24 cellular contexts compared by ENCODE assay signal in the genomic region with DNA sequence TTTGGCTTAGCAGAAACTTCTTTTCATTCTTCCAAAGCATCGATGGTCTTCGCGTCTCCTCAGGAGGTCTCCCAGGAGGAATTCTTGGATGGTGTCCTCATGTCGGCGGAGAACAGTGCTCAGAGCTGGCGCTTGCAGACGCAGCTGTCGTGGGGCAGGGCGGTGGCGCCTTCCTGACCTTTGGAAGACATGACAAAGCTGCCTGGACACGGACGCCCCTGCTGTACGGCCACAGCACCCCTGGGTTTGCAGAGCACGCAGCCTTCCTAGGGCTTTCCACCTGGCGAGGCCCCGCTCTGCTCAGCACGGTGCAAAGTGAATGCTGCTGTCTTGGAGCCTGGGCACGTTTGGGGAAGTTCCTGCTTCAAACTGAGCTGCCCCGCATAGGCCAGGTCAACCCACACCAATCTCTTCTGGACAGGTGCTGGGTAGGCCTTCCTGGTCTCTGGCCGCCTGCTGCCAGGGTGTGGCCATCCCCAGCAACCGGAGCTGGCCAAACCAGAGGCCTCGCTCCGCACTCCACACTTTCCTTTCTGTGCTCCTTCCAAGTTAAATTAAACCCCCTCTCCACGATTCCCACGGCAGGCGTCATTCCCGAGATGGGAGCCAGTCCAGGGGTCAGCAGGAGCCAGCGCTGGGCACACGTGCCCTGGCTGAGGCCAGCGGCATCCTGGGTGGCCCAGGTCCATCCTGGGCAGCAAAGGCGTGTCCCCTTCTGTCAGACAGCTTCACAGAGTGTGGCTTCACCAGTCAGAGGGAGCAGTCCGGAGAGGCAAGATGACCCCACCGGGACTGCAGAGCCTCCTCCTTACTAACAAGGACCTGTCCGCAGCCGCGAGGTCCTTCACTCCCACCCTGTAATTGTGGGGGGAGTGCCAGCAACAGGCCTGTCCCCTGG. TPM values are rescaled to one million over a fixed set of nuclear protein-coding genes. Genes with fewer than 3 reads are reported as not detected.
"Had no signal": no experiment of that assay in that cellular context is flagged by ENCODE, and none has a peak within 500 bp of the region (broad histone marks: within the 10 kb centered on the region; RNA-seq: fewer than 3 reads in every experiment).

No MANE protein-coding gene starts in this region.

- H3K27ac Mint-ChIP-seq: activated CD4-positive, alpha-beta T cell treated with anti-CD3 and anti-CD28 coated beads for 36 hours; activated naive CD8-positive, alpha-beta T cell treated with anti-CD3 and anti-CD28 coated beads, Interleukin-2, amount 10 ng/mL, durations not matched to agents 7 days and 5 days; activated T-helper 1 cell treated with anti-CD3 and anti-CD28 coated beads, Interleukin-12 subunit alpha, Interleukin-12 subunit beta, Interleukin-2, Interleukin-4 antibody, amounts not matched to agents 30 ng/mL and 10 ng/mL and 1 ng/mL, durations not matched to agents 14 hours and 24 hours and 36 hours; WTC11 had no signal

- H3K27me3 ChIP-seq: body of pancreas, dorsolateral prefrontal cortex, hepatocyte had no signal

- H3K9me3 ChIP-seq: body of pancreas had no signal

- ATAC-seq: activated CD4-positive, alpha-beta T cell treated with anti-CD3 and anti-CD28 coated beads for 36 hours; body of pancreas; left colon; naive thymus-derived CD4-positive, alpha-beta T cell; WTC11 had no signal

- H3K4me2 ChIP-seq: hepatocyte had no signal

- H3K4me3 Mint-ChIP-seq: activated CD4-positive, alpha-beta T cell treated with anti-CD3 and anti-CD28 coated beads for 36 hours; activated naive CD8-positive, alpha-beta T cell treated with anti-CD3 and anti-CD28 coated beads, Interleukin-2, amount 10 ng/mL, durations not matched to agents 7 days and 5 days; activated T-helper 1 cell treated with anti-CD3 and anti-CD28 coated beads, Interleukin-12 subunit alpha, Interleukin-12 subunit beta, Interleukin-2, Interleukin-4 antibody, amounts not matched to agents 30 ng/mL and 10 ng/mL and 1 ng/mL, durations not matched to agents 14 hours and 24 hours and 36 hours; naive thymus-derived CD4-positive, alpha-beta T cell; WTC11 had no signal

- H3K27ac ChIP-seq: body of pancreas, dorsolateral prefrontal cortex, epithelial cell of prostate, hepatocyte had no signal

- FAIRE-seq: colon, islet of Langerhans had no signal

- H3K79me2 ChIP-seq: hepatocyte had no signal

- DNase-seq: activated CD4-positive, alpha-beta T cell treated with anti-CD3 and anti-CD28 coated beads for 36 hours; activated CD4-positive, alpha-beta T cell treated with anti-CD3 and anti-CD28 coated beads, Interleukin-2, amount 50 U/mL, for 48 hours; activated naive CD4-positive, alpha-beta T cell; activated naive CD8-positive, alpha-beta T cell treated with anti-CD3 and anti-CD28 coated beads, Interleukin-2, amount 10 ng/mL, durations not matched to agents 7 days and 5 days; amygdala; body of pancreas; caudate nucleus; dorsolateral prefrontal cortex; foreskin fibroblast; left colon; naive thymus-derived CD4-positive, alpha-beta T cell; retina; stimulated activated CD4-positive, alpha-beta T cell treated with anti-CD3 and anti-CD28 coated beads, Interleukin-2, amount 100 ng/mL, for 24 hours; stimulated activated naive CD4-positive, alpha-beta T cell treated with Interleukin-2 at 50 U/mL for 16 hours; trophoblast cell had no signal

- H3K4me1 Mint-ChIP-seq: activated CD4-positive, alpha-beta T cell treated with anti-CD3 and anti-CD28 coated beads for 36 hours; naive thymus-derived CD4-positive, alpha-beta T cell had no signal

- H2AFZ ChIP-seq: hepatocyte had no signal

- H3K4me3 ChIP-seq: body of pancreas, dorsolateral prefrontal cortex, hepatocyte had no signal

- H3K9me3 Mint-ChIP-seq: activated naive CD8-positive, alpha-beta T cell treated with anti-CD3 and anti-CD28 coated beads, Interleukin-2, amount 10 ng/mL, durations not matched to agents 7 days and 5 days; activated T-helper 1 cell treated with anti-CD3 and anti-CD28 coated beads, Interleukin-12 subunit alpha, Interleukin-12 subunit beta, Interleukin-2, Interleukin-4 antibody, amounts not matched to agents 30 ng/mL and 10 ng/mL and 1 ng/mL, durations not matched to agents 14 hours and 24 hours and 36 hours had no signal

- H3K27me3 Mint-ChIP-seq: activated CD4-positive, alpha-beta T cell treated with anti-CD3 and anti-CD28 coated beads for 36 hours; activated naive CD8-positive, alpha-beta T cell treated with anti-CD3 and anti-CD28 coated beads, Interleukin-2, amount 10 ng/mL, durations not matched to agents 7 days and 5 days; naive thymus-derived CD4-positive, alpha-beta T cell had no signal

RNA-seq across cellular contexts. Expression of a gene that starts 15.0 kb away (rescaled TPM):
- total RNA-seq: activated CD4-positive, alpha-beta T cell treated with anti-CD3 and anti-CD28 coated beads for 36 hours; glomerular endothelial cell; lung microvascular endothelial cell; mononuclear cell; naive thymus-derived CD4-positive, alpha-beta T cell had no signal
- polyA plus RNA-seq: naive thymus-derived CD4-positive, alpha-beta T cell had no signal

RNA-seq across cellular contexts. Expression of a gene that starts 31.2 kb away (rescaled TPM):
- polyA plus RNA-seq: naive thymus-derived CD4-positive, alpha-beta T cell had no signal
